Comparison of ENCODE assay signal across 1 cellular context in genomic region chr5:81901539-81901938, GRCh38.
TF ChIP-seq lines count a peak whose summit lies in the region.

No MANE protein-coding gene starts in this region.

TF ChIP-seq in WTC11, 78 proteins besides CTCF, POLR2A, EP300 and RAD21 (continued from another document):
- TF ChIP-seq, protein P1, sequence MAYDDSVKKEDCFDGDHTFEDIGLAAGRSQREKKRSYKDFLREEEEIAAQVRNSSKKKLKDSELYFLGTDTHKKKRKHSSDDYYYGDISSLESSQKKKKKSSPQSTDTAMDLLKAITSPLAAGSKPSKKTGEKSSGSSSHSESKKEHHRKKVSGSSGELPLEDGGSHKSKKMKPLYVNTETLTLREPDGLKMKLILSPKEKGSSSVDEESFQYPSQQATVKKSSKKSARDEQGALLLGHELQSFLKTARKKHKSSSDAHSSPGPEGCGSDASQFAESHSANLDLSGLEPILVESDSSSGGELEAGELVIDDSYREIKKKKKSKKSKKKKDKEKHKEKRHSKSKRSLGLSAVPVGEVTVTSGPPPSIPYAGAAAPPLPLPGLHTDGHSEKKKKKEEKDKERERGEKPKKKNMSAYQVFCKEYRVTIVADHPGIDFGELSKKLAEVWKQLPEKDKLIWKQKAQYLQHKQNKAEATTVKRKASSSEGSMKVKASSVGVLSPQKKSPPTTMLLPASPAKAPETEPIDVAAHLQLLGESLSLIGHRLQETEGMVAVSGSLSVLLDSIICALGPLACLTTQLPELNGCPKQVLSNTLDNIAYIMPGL (CRISPR knock-in tag; IDR thresholded peaks at IDR 0.05) = no peak
- no peak for TF ChIP-seq SOX15 (CRISPR knock-in tag; IDR thresholded peaks at IDR 0.05)
- TF ChIP-seq, protein P2, sequence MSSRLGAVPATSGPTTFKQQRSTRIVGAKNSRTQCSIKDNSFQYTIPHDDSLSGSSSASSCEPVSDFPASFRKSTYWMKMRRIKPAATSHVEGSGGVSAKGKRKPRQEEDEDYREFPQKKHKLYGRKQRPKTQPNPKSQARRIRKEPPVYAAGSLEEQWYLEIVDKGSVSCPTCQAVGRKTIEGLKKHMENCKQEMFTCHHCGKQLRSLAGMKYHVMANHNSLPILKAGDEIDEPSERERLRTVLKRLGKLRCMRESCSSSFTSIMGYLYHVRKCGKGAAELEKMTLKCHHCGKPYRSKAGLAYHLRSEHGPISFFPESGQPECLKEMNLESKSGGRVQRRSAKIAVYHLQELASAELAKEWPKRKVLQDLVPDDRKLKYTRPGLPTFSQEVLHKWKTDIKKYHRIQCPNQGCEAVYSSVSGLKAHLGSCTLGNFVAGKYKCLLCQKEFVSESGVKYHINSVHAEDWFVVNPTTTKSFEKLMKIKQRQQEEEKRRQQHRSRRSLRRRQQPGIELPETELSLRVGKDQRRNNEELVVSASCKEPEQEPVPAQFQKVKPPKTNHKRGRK (CRISPR knock-in tag; IDR thresholded peaks at IDR 0.05; ENCODE audit: borderline replicate concordance) = no peak
